Comparison of ENCODE assay signal across 8 cellular contexts in the genomic region with DNA sequence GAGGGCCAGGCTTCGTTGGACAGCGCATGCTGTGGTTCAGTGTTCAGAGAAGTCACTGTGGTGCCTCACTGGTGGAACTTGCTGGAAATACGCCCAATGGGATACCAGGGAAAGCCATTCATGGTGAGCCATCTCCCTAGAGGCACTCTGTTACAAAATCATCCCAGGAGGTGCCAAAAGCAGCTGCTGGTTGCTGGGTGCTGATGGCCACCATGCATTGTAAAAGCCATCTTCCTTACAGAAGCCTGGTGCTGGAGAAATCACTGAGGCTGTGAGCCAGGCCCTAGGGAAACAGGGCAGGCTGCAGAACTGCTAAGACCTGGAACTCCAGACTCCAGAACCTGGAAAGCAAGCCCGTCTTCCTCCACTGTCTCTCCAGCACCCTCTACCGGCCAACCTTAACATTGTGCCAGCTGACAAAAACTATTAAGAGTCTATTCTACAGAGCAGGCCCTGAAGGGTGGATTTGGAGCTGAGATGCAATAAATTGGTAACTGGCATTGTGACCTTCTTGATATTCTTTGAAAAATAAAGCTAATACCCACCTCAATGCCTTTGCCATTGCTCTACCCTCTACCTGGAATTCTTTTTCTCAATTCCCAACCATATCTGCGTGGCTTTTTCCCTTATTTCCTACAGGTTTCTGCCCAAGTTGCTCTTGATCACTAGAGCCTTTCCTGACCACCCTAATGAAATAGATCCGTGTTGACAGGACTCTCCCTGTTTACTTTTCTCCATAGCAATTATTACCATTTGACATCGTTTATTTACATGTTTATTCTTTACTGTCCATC. TPM values are rescaled to one million over a fixed set of nuclear protein-coding genes. Genes with fewer than 3 reads are reported as not detected.
DNase-seq lines count a peak whose midpoint lies in the region; ATAC-seq and TF ChIP-seq lines count a peak whose summit lies in the region.

No MANE protein-coding gene starts in this region.

- ATAC-seq in PC-3 (peak; percentile 76), thoracic aorta (ENCODE audit: insufficient number of reproducible peaks, low FRiP score, low read depth) (no peak), HG02610 (IDR thresholded peaks at IDR 0.05; ENCODE audit: unreplicated experiment) (no peak)

- H3K27me3 ChIP-seq in PC-3 (ENCODE audit: low read length): no peaks in the 10 kb centered on the region
- no peaks in the 10 kb centered on the region for H3K27me3 ChIP-seq in fibroblast of lung (ENCODE audit: control insufficient read depth, insufficient read depth, low read length)
- H3K27me3 ChIP-seq in thoracic aorta (replicated peaks; ENCODE audit: insufficient read depth): no peaks in the 10 kb centered on the region

- H3K9ac ChIP-seq in PC-3 (ENCODE audit: low read length) (no peak overlapping the region), fibroblast of lung (ENCODE audit: insufficient read depth, low read length) (no peak overlapping the region)

- CTCF ChIA-PET in PC-3 (lab: Charles Lee): interaction anchor here (0.6 kb wide), 2 partner anchors 19 to 358 kb away, joined by 3 read pairs; no protein-coding TSS in a partner anchor

- H3K9me3 ChIP-seq in PC-3 (ENCODE audit: low read length): no peaks in the 10 kb centered on the region
- no peaks in the 10 kb centered on the region for H3K9me3 ChIP-seq in fibroblast of lung (ENCODE audit: control insufficient read depth, insufficient read depth, low read depth, low read length)
- H3K9me3 ChIP-seq in thoracic aorta: no peaks in the 10 kb centered on the region

- no peaks in the 10 kb centered on the region for H3K79me2 ChIP-seq in PC-3 (ENCODE audit: low read length)
- no peaks in the 10 kb centered on the region for H3K79me2 ChIP-seq in fibroblast of lung (ENCODE audit: control insufficient read depth, insufficient read depth, low read length)

- H3K27me3 Mint-ChIP-seq in nephron (ENCODE audit: low read depth): no peaks in the 10 kb centered on the region

- H3K36me3 Mint-ChIP-seq in nephron (ENCODE audit: low read depth): no peaks in the 10 kb centered on the region

- no peak overlapping the region for H2AFZ ChIP-seq in PC-3 (ENCODE audit: low read length)
- H2AFZ ChIP-seq in fibroblast of lung (ENCODE audit: low read length): no peak overlapping the region

- BruUV-seq in PC-3 (replicated peaks; lab: Mats Ljungman, UMichigan): no TSS peak

- TF ChIP-seq CTCF in PC-3 (conservative IDR thresholded peaks at IDR 0.05; ENCODE audit: low read depth, low read length) (peak; percentile 91), fibroblast of lung (conservative IDR thresholded peaks at IDR 0.05 in 1 of 2, IDR thresholded peaks at IDR 0.05 in 1 of 2; ENCODE audit: low read depth in 1 of 2, low read length in 2 of 2) (peak; percentile 62 to 94), nephron (IDR thresholded peaks at IDR 0.05; ENCODE audit: unreplicated experiment in 3 of 3) (peak; percentile 81 to 86 (median 82)), thoracic aorta (IDR thresholded peaks at IDR 0.05) (peak; percentile 75)

- DNase-seq in D341Med (ENCODE audit: low spot score): peak; percentile 79
- DNase-seq in Jurkat, Clone E6-1 (ENCODE audit: low read depth, low spot score): peak; percentile 42
- DNase-seq in PC-3: peak; percentile 83
- peak; percentile 59 for DNase-seq in activated T-cell treated with anti-CD3 and anti-CD28 coated beads, Interleukin-2, amount 50 U/mL, for 1 hour
- peak; percentile 55 to 70 for DNase-seq in fibroblast of lung (ENCODE audit: low read depth in 2 of 2)
- DNase-seq in thoracic aorta (ENCODE audit: low spot score): peak; percentile 54

- H4K20me1 ChIP-seq in PC-3 (ENCODE audit: low read length) (no peaks in the 10 kb centered on the region), fibroblast of lung (ENCODE audit: control insufficient read depth, extremely low read depth, insufficient read depth, low read length) (no peaks in the 10 kb centered on the region)

- H3K27ac ChIP-seq in PC-3 (ENCODE audit: low read length) (no peak overlapping the region), fibroblast of lung (ENCODE audit: insufficient read depth, low read length) (no peak overlapping the region), thoracic aorta (no peak overlapping the region)

- H3K4me1 ChIP-seq in PC-3 (ENCODE audit: insufficient read depth, low read length) (no peaks in the 10 kb centered on the region), fibroblast of lung (ENCODE audit: control insufficient read depth, extremely low read depth, insufficient read depth, low read length) (no peaks in the 10 kb centered on the region), thoracic aorta (ENCODE audit: control insufficient read depth in 1 of 2, low read depth in 2 of 2) (peaks cover 6% of the 10 kb centered on the region in 2 donors)

- H3K4me1 Mint-ChIP-seq in nephron: no peaks in the 10 kb centered on the region

- no peaks in the 10 kb centered on the region for H3K9me3 Mint-ChIP-seq in nephron

- H3K9me2 ChIP-seq in PC-3 (replicated peaks; ENCODE audit: low read length): no peaks in the 10 kb centered on the region

- no peak overlapping the region for H3K27ac Mint-ChIP-seq in nephron

- H3K4me3 Mint-ChIP-seq in nephron: no peak overlapping the region

- no peaks in the 10 kb centered on the region for H3F3A ChIP-seq in PC-3 (ENCODE audit: low read length, unreplicated experiment)

- POLR2A ChIA-PET in PC-3 (lab: Charles Lee; ENCODE audit: unreplicated experiment): no interaction called here

- H3K4me3 ChIP-seq in Jurkat, Clone E6-1 (ENCODE audit: low read length): no peak overlapping the region
- H3K4me3 ChIP-seq in PC-3 (ENCODE audit: low read length): no peak overlapping the region
- H3K4me3 ChIP-seq in fibroblast of lung (replicated peaks in 1 of 4; ENCODE audit: control extremely low read depth in 1 of 4, insufficient read depth in 1 of 4, low read depth in 3 of 4, low read length in 4 of 4): no peak overlapping the region
- no peak overlapping the region for H3K4me3 ChIP-seq in thoracic aorta

- no peak overlapping the region for H3K4me2 ChIP-seq in PC-3 (ENCODE audit: low read length)
- H3K4me2 ChIP-seq in fibroblast of lung (ENCODE audit: extremely low read depth, insufficient read depth, low read length): no peak overlapping the region

- no peaks in the 10 kb centered on the region for H3K36me3 ChIP-seq in PC-3 (ENCODE audit: low read depth, low read length)
- no peaks in the 10 kb centered on the region for H3K36me3 ChIP-seq in fibroblast of lung (ENCODE audit: control insufficient read depth, insufficient read depth, low read length)
- H3K36me3 ChIP-seq in thoracic aorta: no peaks in the 10 kb centered on the region

- intact Hi-C loops in PC-3 (cut with micrococcal nuclease): loop anchor here (1.0 to 10.0 kb wide), 3 partner anchors 31 to 347 kb away; a partner anchor contains a TSS

RNA-seq across cellular contexts. Expression of a gene that starts 18.5 kb away (rescaled TPM):
- 548 TPM for polyA plus RNA-seq in Jurkat, Clone E6-1 (2012; ENCODE audit: insufficient read depth, insufficient read length)
- total RNA-seq in PC-3 (2014; rRNA removed): 664 and 677 TPM in 2 replicates
- 78.9 and 82.7 TPM in 2 replicates for total RNA-seq in fibroblast of lung
- polyA plus RNA-seq in fibroblast of lung: 104 and 159 TPM in 2 replicates
- 108 and 175 TPM in 2 replicates for polyA plus RNA-seq in fibroblast of lung (2012)
- polyA minus RNA-seq in fibroblast of lung (ENCODE audit: low replicate concordance): 41.7 and 57.6 TPM in 2 replicates
- 100 to 1,000 TPM; 107 to 153 TPM for total RNA-seq in thoracic aorta

RNA-seq across cellular contexts. Expression of a gene that starts 56.6 kb away (rescaled TPM):
- polyA plus RNA-seq in Jurkat, Clone E6-1 (2012; ENCODE audit: insufficient read depth, insufficient read length): 8.9 TPM
- 7.7 and 8.2 TPM in 2 replicates for total RNA-seq in PC-3 (2014; rRNA removed)
- 13.1 and 15.0 TPM in 2 replicates for total RNA-seq in fibroblast of lung
- polyA plus RNA-seq in fibroblast of lung: 7.8 and 11.2 TPM in 2 replicates
- 6.0 and 8.7 TPM in 2 replicates for polyA plus RNA-seq in fibroblast of lung (2012)
- polyA minus RNA-seq in fibroblast of lung (ENCODE audit: low replicate concordance): 5.9 and 12.8 TPM in 2 replicates
- 10 to 100 TPM in 1 of 2 donors, 1 to 10 TPM in 1; 9.3 to 16.9 TPM for total RNA-seq in thoracic aorta
